Comparison of ENCODE assay signal across 20 cellular contexts in the genomic region with DNA sequence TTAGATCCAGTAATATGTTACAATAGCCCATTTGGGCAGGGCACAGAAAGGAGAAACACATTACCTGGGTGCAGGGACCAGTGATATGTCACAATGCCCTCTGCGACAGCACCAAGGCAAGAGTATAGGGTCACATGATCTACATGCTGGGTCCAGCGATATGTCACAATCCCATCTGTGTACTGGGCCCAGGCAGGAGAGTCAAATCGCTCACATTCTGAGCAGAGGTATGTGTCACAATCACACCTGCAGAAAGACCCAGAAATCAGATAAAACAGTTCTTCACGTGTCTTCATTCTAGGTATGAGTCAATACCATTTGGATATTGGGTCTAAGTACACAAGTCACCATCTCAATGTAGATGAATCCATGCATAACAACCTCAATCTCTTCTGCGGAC. TPM values are rescaled to one million over a fixed set of nuclear protein-coding genes. Genes with fewer than 3 reads are reported as not detected.
DNase-seq lines count a peak whose midpoint lies in the region; ATAC-seq and TF ChIP-seq lines count a peak whose summit lies in the region.
"Had no signal": no experiment of that assay in that cellular context is flagged by ENCODE, and none has a peak within 500 bp of the region (broad histone marks: within the 10 kb centered on the region; RNA-seq: fewer than 3 reads in every experiment).

No MANE protein-coding gene starts in this region.

- peaks cover 90% of the 10 kb centered on the region for H3K36me3 Mint-ChIP-seq in activated CD8-positive, alpha-beta T cell treated with anti-CD3 and anti-CD28 coated beads, Interleukin-2, amount 10 ng/mL, durations not matched to agents 7 days and 5 days (ENCODE audit: low read depth)
- H3K36me3 Mint-ChIP-seq in activated CD8-positive, alpha-beta T cell treated with anti-CD3 and anti-CD28 coated beads for 36 hours (ENCODE audit: low read depth): peaks cover 73% of the 10 kb centered on the region
- H3K36me3 Mint-ChIP-seq in activated naive CD4-positive, alpha-beta T cell treated with anti-CD3 and anti-CD28 coated beads, Interleukin-2, amount 50 U/mL, for 72 hours: peaks cover 47 to 77% of the 10 kb centered on the region in 2 donors
- H3K36me3 Mint-ChIP-seq in activated naive CD4-positive, alpha-beta T cell treated with anti-CD3 and anti-CD28 coated beads, Interleukin-2, amount 10 ng/mL, durations not matched to agents 7 days and 5 days: peaks cover 89% of the 10 kb centered on the region

- no peak overlapping the region for H2AK5ac ChIP-seq in trophoblast cell (ENCODE audit: low read length)

- no CpG with 5 or more reads among the region's 5 CpGs for WGBS in trophoblast cell (ENCODE audit: extremely low coverage, insufficient coverage, insufficient read length)

- no peak overlapping the region for H2BK12ac ChIP-seq in trophoblast cell (ENCODE audit: low read length)

- DNase-seq in activated CD8-positive, alpha-beta T cell treated with anti-CD3 and anti-CD28 coated beads, Interleukin-2, amount 10 ng/mL, durations not matched to agents 7 days and 5 days: peak; percentile 0
- no peak for DNase-seq in activated CD8-positive, alpha-beta T cell treated with anti-CD3 and anti-CD28 coated beads for 36 hours
- no peak for DNase-seq in activated naive CD4-positive, alpha-beta T cell treated with anti-CD3 and anti-CD28 coated beads, Interleukin-2, amount 50 U/mL, for 72 hours (ENCODE audit: low spot score in 2 of 2)
- DNase-seq in activated naive CD4-positive, alpha-beta T cell treated with anti-CD3 and anti-CD28 coated beads, Interleukin-2, amount 10 ng/mL, durations not matched to agents 7 days and 5 days: no peak
- DNase-seq in trophoblast cell: peak; percentile 89 to 95
- no peak for DNase-seq in HT-29 (ENCODE audit: low spot score)
- DNase-seq in stimulated activated naive CD8-positive, alpha-beta T cell treated with anti-CD3 and anti-CD28 coated beads, Interleukin-15, amount 100 ng/mL, for 72 hours: no peak
- DNase-seq: AML-193; Caco-2; Calu3; CD4-positive, alpha-beta T cell; CD8-positive, alpha-beta T cell; DMS79 treated with DMSO at 0.1 percent for 48 hours; GF-D8 had no signal

- TF ChIP-seq CTCF in activated CD8-positive, alpha-beta T cell treated with anti-CD3 and anti-CD28 coated beads for 36 hours (IDR thresholded peaks at IDR 0.05): no peak
- TF ChIP-seq CTCF in neutrophil (IDR thresholded peaks at IDR 0.05): no peak

- no peak overlapping the region for H3K9ac ChIP-seq in trophoblast cell (ENCODE audit: low read length)
- H3K9ac ChIP-seq: BLaER1 treated with 17β-estradiol and CSF1 and Interleukin-3, amounts not matched to agents 10 nM and 100 nM had no signal

- H2BK5ac ChIP-seq in trophoblast cell (ENCODE audit: low read depth, low read length, poor library complexity): no peak overlapping the region

- no peak overlapping the region for H4K91ac ChIP-seq in trophoblast cell (ENCODE audit: low read depth, low read length)

- H3K4me3 ChIP-seq in neutrophil (ENCODE audit: low read depth in 1 of 2, low read length in 1 of 2): no peak overlapping the region
- no peak overlapping the region for H3K4me3 ChIP-seq in trophoblast cell (ENCODE audit: low read depth, low read length)
- H3K4me3 ChIP-seq: A549; BLaER1 treated with 17β-estradiol and CSF1 and Interleukin-3, amounts not matched to agents 10 nM and 100 nM had no signal

- no peaks in the 10 kb centered on the region for H3K27me3 ChIP-seq in neutrophil
- H3K27me3 ChIP-seq in trophoblast cell (ENCODE audit: insufficient read depth, low read length): no peaks in the 10 kb centered on the region
- H3K27me3 ChIP-seq: BLaER1 treated with 17β-estradiol and CSF1 and Interleukin-3, amounts not matched to agents 10 nM and 100 nM had no signal

- no peak overlapping the region for H3K4me2 ChIP-seq in trophoblast cell (ENCODE audit: low read length)
- H3K4me2 ChIP-seq: A549; BLaER1 treated with 17β-estradiol and CSF1 and Interleukin-3, amounts not matched to agents 10 nM and 100 nM had no signal

- H3K79me2 ChIP-seq in trophoblast cell (ENCODE audit: control insufficient read depth, insufficient read depth, low read length, poor library complexity): no peaks in the 10 kb centered on the region

- peaks cover 62 to 64% of the 10 kb centered on the region in 2 experiments for H3K4me1 ChIP-seq in neutrophil (ENCODE audit: control insufficient read depth in 1 of 2, insufficient read depth in 1 of 2, low read depth in 1 of 2, low read length in 1 of 2)
- no peaks in the 10 kb centered on the region for H3K4me1 ChIP-seq in trophoblast cell (ENCODE audit: control insufficient read depth in 1 of 2, insufficient read depth in 2 of 2, low read length in 2 of 2)
- H3K4me1 ChIP-seq: A549, Caco-2 had no signal

- no peak overlapping the region for H4K12ac ChIP-seq in trophoblast cell (ENCODE audit: low read depth, low read length)

- no peaks in the 10 kb centered on the region for H3K79me1 ChIP-seq in trophoblast cell (ENCODE audit: low read length)

- H3K4me3 Mint-ChIP-seq in activated CD8-positive, alpha-beta T cell treated with anti-CD3 and anti-CD28 coated beads, Interleukin-2, amount 10 ng/mL, durations not matched to agents 7 days and 5 days: no peak overlapping the region
- H3K4me3 Mint-ChIP-seq in activated CD8-positive, alpha-beta T cell treated with anti-CD3 and anti-CD28 coated beads for 36 hours: no peak overlapping the region
- no peak overlapping the region for H3K4me3 Mint-ChIP-seq in activated naive CD4-positive, alpha-beta T cell treated with anti-CD3 and anti-CD28 coated beads, Interleukin-2, amount 10 ng/mL, durations not matched to agents 7 days and 5 days
- H3K4me3 Mint-ChIP-seq in stimulated activated naive CD8-positive, alpha-beta T cell treated with anti-CD3 and anti-CD28 coated beads, Interleukin-15, amount 100 ng/mL, for 72 hours: no peak overlapping the region
- H3K4me3 Mint-ChIP-seq: B cell; CD4-positive, alpha-beta T cell; CD8-positive, alpha-beta T cell had no signal

- H3K23ac ChIP-seq in trophoblast cell (ENCODE audit: low read length): no peak overlapping the region

- H3K27ac ChIP-seq in neutrophil (peak overlapping the region; percentile 44), trophoblast cell (ENCODE audit: low read depth, low read length) (no peak overlapping the region)
- H3K27ac ChIP-seq: 22Rv1; A549; BLaER1 treated with 17β-estradiol and CSF1 and Interleukin-3, amounts not matched to agents 10 nM and 100 nM; C4-2B had no signal

- no peak overlapping the region for H3K14ac ChIP-seq in trophoblast cell (ENCODE audit: low read length)

- H3K9me3 ChIP-seq in neutrophil: no peaks in the 10 kb centered on the region
- no peaks in the 10 kb centered on the region for H3K9me3 ChIP-seq in trophoblast cell (ENCODE audit: insufficient read depth, low read depth, low read length)
- H3K9me3 ChIP-seq: A549, Caco-2 had no signal

- H3K9me3 Mint-ChIP-seq in activated CD8-positive, alpha-beta T cell treated with anti-CD3 and anti-CD28 coated beads, Interleukin-2, amount 10 ng/mL, durations not matched to agents 7 days and 5 days (ENCODE audit: insufficient read depth): no peaks in the 10 kb centered on the region
- H3K9me3 Mint-ChIP-seq in activated CD8-positive, alpha-beta T cell treated with anti-CD3 and anti-CD28 coated beads for 36 hours: no peaks in the 10 kb centered on the region
- H3K9me3 Mint-ChIP-seq in activated naive CD4-positive, alpha-beta T cell treated with anti-CD3 and anti-CD28 coated beads, Interleukin-2, amount 50 U/mL, for 72 hours: peaks cover 0 to 5% of the 10 kb centered on the region in 2 donors
- peaks cover 28% of the 10 kb centered on the region for H3K9me3 Mint-ChIP-seq in activated naive CD4-positive, alpha-beta T cell treated with anti-CD3 and anti-CD28 coated beads, Interleukin-2, amount 10 ng/mL, durations not matched to agents 7 days and 5 days
- peaks cover 0 to 4% of the 10 kb centered on the region in 2 donors for H3K9me3 Mint-ChIP-seq in stimulated activated naive CD8-positive, alpha-beta T cell treated with anti-CD3 and anti-CD28 coated beads, Interleukin-15, amount 100 ng/mL, for 72 hours
- H3K9me3 Mint-ChIP-seq: CD4-positive, alpha-beta T cell; CD8-positive, alpha-beta T cell had no signal

- H3K36me3 ChIP-seq in neutrophil: peaks cover 22% of the 10 kb centered on the region
- peaks cover 41 to 75% of the 10 kb centered on the region in 2 experiments for H3K36me3 ChIP-seq in trophoblast cell (ENCODE audit: control insufficient read depth in 1 of 2, insufficient read depth in 2 of 2, low read length in 2 of 2)

- H2AFZ ChIP-seq in trophoblast cell (ENCODE audit: insufficient read depth, low read length, poor library complexity): no peak overlapping the region

- CTCF ChIA-PET in activated CD8-positive, alpha-beta T cell treated with anti-CD3 and anti-CD28 coated beads, Interleukin-2, amount 10 ng/mL, durations not matched to agents 7 days and 5 days (lab: Charles Lee): no interaction called here
- CTCF ChIA-PET in activated CD8-positive, alpha-beta T cell treated with anti-CD3 and anti-CD28 coated beads for 36 hours (lab: Charles Lee): no interaction called here
- CTCF ChIA-PET in activated naive CD4-positive, alpha-beta T cell treated with anti-CD3 and anti-CD28 coated beads, Interleukin-2, amount 10 ng/mL, durations not matched to agents 7 days and 5 days (lab: Charles Lee): no interaction called here

- peaks cover 11% of the 10 kb centered on the region for H3K4me1 Mint-ChIP-seq in activated CD8-positive, alpha-beta T cell treated with anti-CD3 and anti-CD28 coated beads, Interleukin-2, amount 10 ng/mL, durations not matched to agents 7 days and 5 days (ENCODE audit: low read depth)
- H3K4me1 Mint-ChIP-seq in activated CD8-positive, alpha-beta T cell treated with anti-CD3 and anti-CD28 coated beads for 36 hours (ENCODE audit: low read depth): peaks cover 23% of the 10 kb centered on the region
- peaks cover 5% of the 10 kb centered on the region for H3K4me1 Mint-ChIP-seq in activated naive CD4-positive, alpha-beta T cell treated with anti-CD3 and anti-CD28 coated beads, Interleukin-2, amount 10 ng/mL, durations not matched to agents 7 days and 5 days
- peaks cover 35% of the 10 kb centered on the region for H3K4me1 Mint-ChIP-seq in stimulated activated naive CD8-positive, alpha-beta T cell treated with anti-CD3 and anti-CD28 coated beads, Interleukin-15, amount 100 ng/mL, for 72 hours
- H3K4me1 Mint-ChIP-seq: B cell had no signal

- H3K27me3 Mint-ChIP-seq in activated CD8-positive, alpha-beta T cell treated with anti-CD3 and anti-CD28 coated beads, Interleukin-2, amount 10 ng/mL, durations not matched to agents 7 days and 5 days (ENCODE audit: low read depth): no peaks in the 10 kb centered on the region
- no peaks in the 10 kb centered on the region for H3K27me3 Mint-ChIP-seq in activated CD8-positive, alpha-beta T cell treated with anti-CD3 and anti-CD28 coated beads for 36 hours
- H3K27me3 Mint-ChIP-seq in activated naive CD4-positive, alpha-beta T cell treated with anti-CD3 and anti-CD28 coated beads, Interleukin-2, amount 10 ng/mL, durations not matched to agents 7 days and 5 days: no peaks in the 10 kb centered on the region
- H3K27me3 Mint-ChIP-seq in stimulated activated naive CD8-positive, alpha-beta T cell treated with anti-CD3 and anti-CD28 coated beads, Interleukin-15, amount 100 ng/mL, for 72 hours: no peaks in the 10 kb centered on the region
- H3K27me3 Mint-ChIP-seq: B cell; CD4-positive, alpha-beta T cell had no signal

- POLR2A ChIA-PET in activated CD8-positive, alpha-beta T cell treated with anti-CD3 and anti-CD28 coated beads, Interleukin-2, amount 10 ng/mL, durations not matched to agents 7 days and 5 days (lab: Charles Lee): no interaction called here
- POLR2A ChIA-PET in activated CD8-positive, alpha-beta T cell treated with anti-CD3 and anti-CD28 coated beads for 36 hours (lab: Charles Lee): interaction anchor here (0.7 kb wide), 1 partner anchor 38 kb away, joined by 3 read pairs; no protein-coding TSS in a partner anchor

- H3K4ac ChIP-seq in trophoblast cell (ENCODE audit: low read depth, low read length): no peak overlapping the region

- H3K27ac Mint-ChIP-seq in activated CD8-positive, alpha-beta T cell treated with anti-CD3 and anti-CD28 coated beads, Interleukin-2, amount 10 ng/mL, durations not matched to agents 7 days and 5 days: no peak overlapping the region
- H3K27ac Mint-ChIP-seq in activated CD8-positive, alpha-beta T cell treated with anti-CD3 and anti-CD28 coated beads for 36 hours: no peak overlapping the region
- H3K27ac Mint-ChIP-seq in activated naive CD4-positive, alpha-beta T cell treated with anti-CD3 and anti-CD28 coated beads, Interleukin-2, amount 50 U/mL, for 72 hours: peak overlapping the region in 1 of 2 donors; percentile 55
- no peak overlapping the region for H3K27ac Mint-ChIP-seq in activated naive CD4-positive, alpha-beta T cell treated with anti-CD3 and anti-CD28 coated beads, Interleukin-2, amount 10 ng/mL, durations not matched to agents 7 days and 5 days
- H3K27ac Mint-ChIP-seq in stimulated activated naive CD8-positive, alpha-beta T cell treated with anti-CD3 and anti-CD28 coated beads, Interleukin-15, amount 100 ng/mL, for 72 hours: no peak overlapping the region
- H3K27ac Mint-ChIP-seq: B cell; CD4-positive, alpha-beta T cell; CD8-positive, alpha-beta T cell had no signal

- H3K18ac ChIP-seq in trophoblast cell (ENCODE audit: low read length): no peak overlapping the region

- intact Hi-C loops in activated CD8-positive, alpha-beta T cell treated with anti-CD3 and anti-CD28 coated beads for 36 hours (cut with micrococcal nuclease): no loop called here

- no peak overlapping the region for H4K8ac ChIP-seq in trophoblast cell (ENCODE audit: low read depth, low read length)

- no peak overlapping the region for H2BK120ac ChIP-seq in trophoblast cell (ENCODE audit: insufficient read depth, low read length, poor library complexity)

- no peak for ATAC-seq in activated CD8-positive, alpha-beta T cell treated with anti-CD3 and anti-CD28 coated beads, Interleukin-2, amount 10 ng/mL, durations not matched to agents 7 days and 5 days
- ATAC-seq in activated CD8-positive, alpha-beta T cell treated with anti-CD3 and anti-CD28 coated beads for 36 hours: no peak
- peak; percentile 33 to 44 for ATAC-seq in activated naive CD4-positive, alpha-beta T cell treated with anti-CD3 and anti-CD28 coated beads, Interleukin-2, amount 50 U/mL, for 72 hours
- no peak for ATAC-seq in stimulated activated naive CD8-positive, alpha-beta T cell treated with anti-CD3 and anti-CD28 coated beads, Interleukin-15, amount 100 ng/mL, for 72 hours
- ATAC-seq: A549; CD8-positive, alpha-beta T cell had no signal

RNA-seq across cellular contexts. Expression of a gene that starts 7.1 kb away (rescaled TPM):
- total RNA-seq in activated CD8-positive, alpha-beta T cell treated with anti-CD3 and anti-CD28 coated beads, Interleukin-2, amount 10 ng/mL, durations not matched to agents 7 days and 5 days: 10 to 100 TPM; 31.3 to 34.3 TPM
- 10 to 100 TPM; 27.4 to 28.6 TPM for total RNA-seq in activated CD8-positive, alpha-beta T cell treated with anti-CD3 and anti-CD28 coated beads for 36 hours
- 10 to 100 TPM; 34.0 to 37.7 TPM for total RNA-seq in activated naive CD4-positive, alpha-beta T cell treated with anti-CD3 and anti-CD28 coated beads, Interleukin-2, amount 50 U/mL, for 72 hours
- polyA plus RNA-seq in trophoblast cell (2013): 17.1 and 17.8 TPM in 2 replicates
- total RNA-seq in HT-29 (2014; rRNA removed; shearing (Covaris generic)): not detected in 2 replicates
- total RNA-seq: Caco-2 had no signal

Comparison
In these comparisons a context has a peak if more than half of its experiments do, and no peak if none do; other contexts are left out.
1. DNase-seq: peak in activated CD8-positive, alpha-beta T cell treated with anti-CD3 and anti-CD28 coated beads, Interleukin-2, amount 10 ng/mL, durations not matched to agents 7 days and 5 days (single experiment) and trophoblast cell (2 of 2); none in activated CD8-positive, alpha-beta T cell treated with anti-CD3 and anti-CD28 coated beads for 36 hours (single experiment), activated naive CD4-positive, alpha-beta T cell treated with anti-CD3 and anti-CD28 coated beads, Interleukin-2, amount 50 U/mL, for 72 hours (0 of 2), activated naive CD4-positive, alpha-beta T cell treated with anti-CD3 and anti-CD28 coated beads, Interleukin-2, amount 10 ng/mL, durations not matched to agents 7 days and 5 days (single experiment), HT-29 (single experiment) and stimulated activated naive CD8-positive, alpha-beta T cell treated with anti-CD3 and anti-CD28 coated beads, Interleukin-15, amount 100 ng/mL, for 72 hours (0 of 2).
2. ATAC-seq: peak in activated naive CD4-positive, alpha-beta T cell treated with anti-CD3 and anti-CD28 coated beads, Interleukin-2, amount 50 U/mL, for 72 hours (2 of 2); none in activated CD8-positive, alpha-beta T cell treated with anti-CD3 and anti-CD28 coated beads, Interleukin-2, amount 10 ng/mL, durations not matched to agents 7 days and 5 days (single experiment), activated CD8-positive, alpha-beta T cell treated with anti-CD3 and anti-CD28 coated beads for 36 hours (single experiment) and stimulated activated naive CD8-positive, alpha-beta T cell treated with anti-CD3 and anti-CD28 coated beads, Interleukin-15, amount 100 ng/mL, for 72 hours (single experiment).
3. RNA of a gene that starts 7.1 kb away (total RNA-seq): 34.0 to 37.7 TPM in activated naive CD4-positive, alpha-beta T cell treated with anti-CD3 and anti-CD28 coated beads, Interleukin-2, amount 50 U/mL, for 72 hours, 31.3 to 34.3 TPM in activated CD8-positive, alpha-beta T cell treated with anti-CD3 and anti-CD28 coated beads, Interleukin-2, amount 10 ng/mL, durations not matched to agents 7 days and 5 days and 27.4 to 28.6 TPM in activated CD8-positive, alpha-beta T cell treated with anti-CD3 and anti-CD28 coated beads for 36 hours; not detected in HT-29; every median in the first group is over 10 times any median in the second.